8 cellular contexts compared by ENCODE assay signal in genomic region chr2:71331581-71332412, GRCh38. TPM values are rescaled to one million over a fixed set of nuclear protein-coding genes. Genes with fewer than 3 reads are reported as not detected.
A peak's percentile ranks its signal among the peaks of the same experiment; 100 is the strongest.
DNase-seq lines count a peak whose midpoint lies in the region; TF ChIP-seq lines count a peak whose summit lies in the region.

Gene ZNF638 (plus strand): TSS chr2:71331782. CDS start chr2:71348955, 17,173 bp downstream.

- peaks cover 21 to 48% (median 34%) of the 10 kb centered on the region in 4 donors for H3K4me1 ChIP-seq in stomach

- H3K27ac ChIP-seq in neural cell (ENCODE audit: low read length) (peak within 1 kb of the TSS; percentile 99), stomach (peak within 1 kb of the TSS; percentile 91 to 99 (median 97))

- H3F3A ChIP-seq in neural cell (ENCODE audit: insufficient read depth, low read length, poor library complexity, severe bottlenecking) = peaks cover 5% of the 10 kb centered on the region

- peaks cover 50% of the 10 kb centered on the region for H3K79me2 ChIP-seq in neural cell (replicated peaks; ENCODE audit: insufficient read depth, low read length)

- H3K9me3 ChIP-seq in neural cell (ENCODE audit: low read length) (no peaks in the 10 kb centered on the region), stomach (peaks cover 0 to 4% (median 0%) of the 10 kb centered on the region in 4 donors)

- H3K4me3 ChIP-seq in LNCaP clone FGC (ENCODE audit: low read depth, low read length) (peak within 1 kb of the TSS; percentile 77), neural cell (ENCODE audit: low read length) (peak within 1 kb of the TSS; percentile 90), stomach (peak within 1 kb of the TSS; percentile 80 to 98 (median 86))

- H3K27me3 ChIP-seq in neural cell (ENCODE audit: insufficient read depth, low read depth, low read length) (no peaks in the 10 kb centered on the region), stomach (no peaks in the 10 kb centered on the region)

- peak; percentile 37 for TF ChIP-seq EP300 in neural cell (conservative IDR thresholded peaks at IDR 0.05; ENCODE audit: poor library complexity, severe bottlenecking)
- TF ChIP-seq EP300 in stomach (IDR thresholded peaks at IDR 0.05) = no peak

- intact Hi-C loops in stomach (cut with DNase I; ENCODE audit: low total_unique reads) = no loop called here

- peak; percentile 66 for TF ChIP-seq RAD21 in neural cell (conservative IDR thresholded peaks at IDR 0.05)

- H3K36me3 ChIP-seq in neural cell (ENCODE audit: insufficient read depth, low read length) (no peaks in the 10 kb centered on the region), stomach (peaks cover 0 to 3% (median 0%) of the 10 kb centered on the region in 4 donors)

- DNase-seq in ELR (ENCODE audit: low read depth) = peak; percentile 95
- DNase-seq in H4 (ENCODE audit: low spot score) = peak; percentile 83
- peak; percentile 42 for DNase-seq in LNCaP clone FGC (ENCODE audit: low read depth)
- DNase-seq in activated effector memory CD4-positive, alpha-beta T cell treated with Interleukin-2 at 50 U/mL for 16 hours = peak; percentile 88
- DNase-seq in fibroblast of the conjunctiva (ENCODE audit: low read depth) = peak; percentile 87
- DNase-seq in stomach = peak; percentile 95

- H2AFZ ChIP-seq in neural cell (ENCODE audit: low read depth, low read length) = peak within 1 kb of the TSS; percentile 93

- WGBS in stomach, 5 donors = 0 to 1% (median 0%) methylated on average over 61 to 81 of the region's 81 CpGs

- H4K20me1 ChIP-seq in neural cell (ENCODE audit: insufficient read depth) = peaks cover 7% of the 10 kb centered on the region

- TF ChIP-seq CTCF in LNCaP clone FGC (IDR thresholded peaks at IDR 0.05; ENCODE audit: control insufficient read depth, extremely low read depth, insufficient read depth) (peak; percentile 49), neural cell (IDR thresholded peaks at IDR 0.05; ENCODE audit: poor library complexity, severe bottlenecking) (peak; percentile 98), stomach (IDR thresholded peaks at IDR 0.05) (peak in 5 of 7 experiments; percentile 34 to 87 (median 70))

- no peaks in the 10 kb centered on the region for H3K9me2 ChIP-seq in neural cell (ENCODE audit: insufficient read depth, low read length)

- peak within 1 kb of the TSS; percentile 99 for H3K9ac ChIP-seq in neural cell (ENCODE audit: low read length)

- H3K4me2 ChIP-seq in neural cell (ENCODE audit: low read length) = peak within 1 kb of the TSS; percentile 98

- TF ChIP-seq POLR2A in Raji (IDR thresholded peaks at IDR 0.05; ENCODE audit: insufficient read depth, low read depth, low read length) (peak; percentile 91), stomach (IDR thresholded peaks at IDR 0.05) (peak in 2 of 4 donors; percentile 73 to 86)

TF ChIP-seq in neural cell, 6 proteins besides CTCF, POLR2A, EP300 and RAD21:
- TF ChIP-seq REST (IDR thresholded peaks at IDR 0.05; ENCODE audit: borderline replicate concordance) (peak; percentile 92), TAF1 (IDR thresholded peaks at IDR 0.05; ENCODE audit: low read depth) (peak; percentile 73), EZH2 (IDR thresholded peaks at IDR 0.05; ENCODE audit: borderline replicate concordance, insufficient read depth, low read length, poor library complexity, severe bottlenecking) (no peak), MXI1 (conservative IDR thresholded peaks at IDR 0.05; ENCODE audit: poor library complexity, severe bottlenecking) (peak; percentile 73), POLR2AphosphoS5 (IDR thresholded peaks at IDR 0.05) (peak; percentile 100), SMC3 (conservative IDR thresholded peaks at IDR 0.05; ENCODE audit: poor library complexity) (peak; percentile 73)

RNA-seq across cellular contexts. Expression of gene ZNF638, which starts in this region (rescaled TPM):
- 62.4 and 65.2 TPM in 2 replicates for total RNA-seq in H4 (2014; rRNA removed; shearing (Covaris generic))
- polyA plus RNA-seq in neural cell = 296 and 308 TPM in 2 replicates
- 601 and 672 TPM in 2 replicates for polyA minus RNA-seq in neural cell
- total RNA-seq in stomach = 100 to 1,000 TPM in 4 of 5 donors, 10 to 100 TPM in 1; 92.4 to 411 (median 224) TPM
- polyA plus RNA-seq in stomach = 10 to 100 TPM; 55.2 to 94.8 (median 59.6) TPM

Comparison
In these comparisons a context has a peak if more than half of its experiments do, and no peak if none do; other contexts are left out.
1. Peak in every context shown above with its lines: DNase-seq, H3K4me3 ChIP-seq and H3K27ac ChIP-seq.
2. DNase-seq: peak in every context shown above with its lines; median percentile 95 in ELR; 95 in stomach; 88 in activated effector memory CD4-positive, alpha-beta T cell treated with Interleukin-2 at 50 U/mL for 16 hours; 87 in fibroblast of the conjunctiva; 83 in H4; 42 in LNCaP clone FGC.